Comparison of ENCODE assay signal across 16 cellular contexts in the genomic region with DNA sequence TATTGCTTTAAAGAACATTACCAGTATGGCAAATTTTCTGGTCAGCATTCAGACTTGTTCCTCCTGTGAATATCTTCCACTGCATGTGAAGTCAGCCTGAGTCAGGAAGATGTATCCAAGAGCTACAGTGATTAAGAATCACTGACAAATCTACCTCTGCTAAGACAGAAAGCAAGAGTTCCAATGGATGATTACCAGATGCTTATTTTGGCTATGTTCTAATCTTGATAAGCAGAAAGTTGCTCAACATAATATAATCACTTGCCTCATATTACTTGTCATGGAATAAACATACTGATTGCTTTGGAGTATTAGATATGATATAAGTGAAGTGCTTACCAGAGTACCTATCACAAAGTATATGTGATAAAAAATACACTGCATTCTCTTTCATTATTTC.
A peak's percentile ranks its signal among the peaks of the same experiment; 100 is the strongest.
DNase-seq lines count a peak whose midpoint lies in the region; ATAC-seq and TF ChIP-seq lines count a peak whose summit lies in the region.
"Had no signal": no experiment of that assay in that cellular context is flagged by ENCODE, and none has a peak within 500 bp of the region (broad histone marks: within the 10 kb centered on the region; RNA-seq: fewer than 3 reads in every experiment).

No MANE protein-coding gene starts in this region.

- DNase-seq in A172 (ENCODE audit: low spot score) (peak; percentile 8), LNCaP clone FGC (ENCODE audit: low read depth) (peak; percentile 61), choroid plexus epithelial cell (ENCODE audit: low read depth) (peak; percentile 76), hepatic stellate cell (ENCODE audit: low spot score) (peak; percentile 5), activated gamma-delta T cell (lab: John Stamatoyannopoulos, UW) (no peak), progenitor cell of endocrine pancreas (ENCODE audit: low spot score, unreplicated experiment) (no peak), NCI-H2029 treated with DMSO at 0.1 percent for 48 hours (lab: John Stamatoyannopoulos, UW) (no peak)
- DNase-seq: activated CD4-positive, alpha-beta T cell treated with anti-CD3 and anti-CD28 coated beads, Interleukin-2, amount 50 U/mL, for 1 hour; CD4-positive, alpha-beta T cell; left colon; NCI-H187 treated with DMSO at 0.1 percent for 48 hours had no signal

- H3K4me3 Mint-ChIP-seq in progenitor cell of endocrine pancreas (ENCODE audit: low read depth) = no peak overlapping the region
- H3K4me3 Mint-ChIP-seq: activated naive CD4-positive, alpha-beta T cell treated with anti-CD3 and anti-CD28 coated beads, Interleukin-2, amount 50 U/mL, for 24 hours; CD4-positive, alpha-beta T cell; mesothelial cell of epicardium; nephron had no signal

- H3K27me3 Mint-ChIP-seq in progenitor cell of endocrine pancreas = no peaks in the 10 kb centered on the region
- H3K27me3 Mint-ChIP-seq: CD4-positive, alpha-beta T cell had no signal

- H3K4me1 Mint-ChIP-seq in progenitor cell of endocrine pancreas (ENCODE audit: low read depth) = no peaks in the 10 kb centered on the region
- H3K4me1 Mint-ChIP-seq: activated naive CD4-positive, alpha-beta T cell treated with anti-CD3 and anti-CD28 coated beads, Interleukin-2, amount 50 U/mL, for 24 hours had no signal

- TF ChIP-seq CTCF in LNCaP clone FGC (IDR thresholded peaks at IDR 0.05; ENCODE audit: control insufficient read depth, extremely low read depth, insufficient read depth) (no peak), choroid plexus epithelial cell (conservative IDR thresholded peaks at IDR 0.05; ENCODE audit: low read depth, low read length) (no peak), progenitor cell of endocrine pancreas (IDR thresholded peaks at IDR 0.05; ENCODE audit: unreplicated experiment) (no peak)

- H3K27ac Mint-ChIP-seq in progenitor cell of endocrine pancreas = no peak overlapping the region
- H3K27ac Mint-ChIP-seq: activated naive CD4-positive, alpha-beta T cell treated with anti-CD3 and anti-CD28 coated beads, Interleukin-2, amount 50 U/mL, for 24 hours; CD4-positive, alpha-beta T cell; mesothelial cell of epicardium; nephron had no signal

- no peak overlapping the region for H3K4me3 ChIP-seq in LNCaP clone FGC (ENCODE audit: low read depth, low read length)
- H3K4me3 ChIP-seq in choroid plexus epithelial cell (ENCODE audit: low read depth, low read length) = no peak overlapping the region
- H3K4me3 ChIP-seq: prostate gland had no signal

- ATAC-seq in HG02870 (IDR thresholded peaks at IDR 0.05; ENCODE audit: unreplicated experiment) = no peak
- ATAC-seq: left colon had no signal

- peaks cover 24% of the 10 kb centered on the region for H3K9me3 Mint-ChIP-seq in progenitor cell of endocrine pancreas (ENCODE audit: low read depth)

- peaks cover 2% of the 10 kb centered on the region for H3K36me3 Mint-ChIP-seq in progenitor cell of endocrine pancreas (ENCODE audit: insufficient read depth)
- H3K36me3 Mint-ChIP-seq: activated naive CD4-positive, alpha-beta T cell treated with anti-CD3 and anti-CD28 coated beads, Interleukin-2, amount 50 U/mL, for 24 hours had no signal

Comparison
In these comparisons a context has a peak if more than half of its experiments do, and no peak if none do; other contexts are left out.
1. DNase-seq: peak in A172 (single experiment), LNCaP clone FGC (single experiment), choroid plexus epithelial cell (single experiment) and hepatic stellate cell (single experiment); none in activated gamma-delta T cell (single experiment), progenitor cell of endocrine pancreas (single experiment) and NCI-H2029 treated with DMSO at 0.1 percent for 48 hours (single experiment).